ENCODE assay signal across 10 cellular contexts in the genomic region with DNA sequence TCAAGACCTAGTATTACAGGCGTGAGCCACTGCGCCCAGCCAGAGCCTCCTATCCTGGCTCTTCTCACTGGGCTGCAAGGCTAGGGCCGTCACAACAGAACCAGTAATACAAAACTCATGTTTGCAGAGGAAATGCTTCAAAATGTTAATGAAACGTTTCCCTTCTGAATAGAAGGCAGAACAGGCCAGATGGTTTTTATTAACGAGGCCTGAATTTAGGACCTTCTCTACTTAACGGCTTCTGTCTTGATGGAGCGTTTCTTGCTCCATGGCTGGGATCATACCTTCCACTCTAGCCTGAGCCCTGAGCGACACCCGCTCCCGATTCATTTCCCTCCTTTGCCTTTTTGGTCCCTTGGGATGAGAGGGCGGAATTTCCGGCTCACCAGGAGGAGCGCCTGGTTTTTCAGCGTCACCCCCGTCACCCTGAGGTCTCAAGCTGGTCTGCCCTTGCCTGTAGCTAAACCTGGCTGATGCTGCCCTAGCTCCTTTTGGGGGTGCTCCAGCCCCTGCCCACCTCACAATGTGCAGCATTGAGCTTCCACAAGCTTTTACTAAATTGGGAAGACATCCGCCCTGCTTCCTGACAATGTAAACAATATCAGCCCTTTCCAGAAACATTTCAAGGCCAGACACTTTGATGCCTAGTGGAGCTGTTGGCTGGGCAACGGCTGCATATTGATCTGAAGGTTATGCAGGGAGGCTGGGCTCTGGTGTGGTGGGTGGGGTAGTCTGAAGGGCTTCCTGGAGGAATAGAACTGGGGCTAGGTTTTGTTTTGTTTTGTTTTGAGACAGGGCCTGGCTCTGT. TPM values are rescaled to one million over a fixed set of nuclear protein-coding genes. Genes with fewer than 3 reads are reported as not detected.
DNase-seq lines count a peak whose midpoint lies in the region; ATAC-seq, FAIRE-seq and TF ChIP-seq lines count a peak whose summit lies in the region.
"Had no signal": no experiment of that assay in that cellular context is flagged by ENCODE, and none has a peak within 500 bp of the region (broad histone marks: within the 10 kb centered on the region; RNA-seq: fewer than 3 reads in every experiment).

No MANE protein-coding gene starts in this region.

- H3K27me3 ChIP-seq in BLaER1, result no peaks in the 10 kb centered on the region
- no peaks in the 10 kb centered on the region for H3K27me3 ChIP-seq in Panc1 (ENCODE audit: control insufficient read depth, insufficient read depth, low read length)
- no peaks in the 10 kb centered on the region for H3K27me3 ChIP-seq in gastroesophageal sphincter
- no peaks in the 10 kb centered on the region for H3K27me3 ChIP-seq in pancreas

- TF ChIP-seq CTCF in Panc1 (IDR thresholded peaks at IDR 0.05), result no peak
- no peak for TF ChIP-seq CTCF in gastroesophageal sphincter (IDR thresholded peaks at IDR 0.05)
- no peak for TF ChIP-seq CTCF in pancreas (IDR thresholded peaks at IDR 0.05)
- TF ChIP-seq CTCF in omental fat pad (IDR thresholded peaks at IDR 0.05), result no peak

- BruUV-seq in Panc1 (replicated peaks; lab: Mats Ljungman, UMichigan), result no TSS peak

- no peak for DNase-seq in Panc1 (ENCODE audit: low read depth, low spot score)
- peak in 5 of 6 donors; percentile 57 to 80 (median 68) for DNase-seq in pancreas
- no peak for DNase-seq in omental fat pad (ENCODE audit: low spot score)
- DNase-seq in DMS 273 (lab: John Stamatoyannopoulos, UW; ENCODE audit: unreplicated experiment), result no peak
- DNase-seq: NCI-H2227 treated with DMSO at 0.1 percent for 48 hours had no signal

- H4K20me1 ChIP-seq in BLaER1, result peaks cover 97% of the 10 kb centered on the region

- POLR2A ChIA-PET in Panc1 (lab: Charles Lee), result no interaction called here

- CTCF ChIA-PET in Panc1 (lab: Charles Lee), result interaction anchor here (0.6 kb wide), 1 partner anchor 105 kb away, joined by 4 read pairs; no protein-coding TSS in a partner anchor

- no peak for TF ChIP-seq EP300 in gastroesophageal sphincter (IDR thresholded peaks at IDR 0.05)

- ATAC-seq in Panc1, result no peak
- ATAC-seq in gastroesophageal sphincter, result no peak
- peak; percentile 61 to 72 (median 66) for ATAC-seq in pancreas
- ATAC-seq in omental fat pad (ENCODE audit: low FRiP score), result no peak
- ATAC-seq in HG02623 (IDR thresholded peaks at IDR 0.05; ENCODE audit: unreplicated experiment), result no peak
- no peak for ATAC-seq in GM21737 (IDR thresholded peaks at IDR 0.05; ENCODE audit: unreplicated experiment)

- 52 to 55% methylated on average over 12 to 13 of the region's 17 CpGs for WGBS in gastroesophageal sphincter (ENCODE audit: low coverage in 1 of 2), 2 donors
- WGBS in pancreas, 2 donors, result 18 to 19% methylated on average over 17 of the region's 17 CpGs

- H3K27ac ChIP-seq in BLaER1, result peak overlapping the region; percentile 49
- H3K27ac ChIP-seq in Panc1 (ENCODE audit: low read length), result 0 out of 2 replicates have a peak overlapping the region, but pooled peaks have one; percentile 9
- H3K27ac ChIP-seq in gastroesophageal sphincter, result peak overlapping the region in 3 of 4 donors; percentile 28 to 64 (median 49)
- H3K27ac ChIP-seq in pancreas, result peak overlapping the region; percentile 60 to 82 (median 68)

- intact Hi-C loops in Panc1 (cut with micrococcal nuclease; ENCODE audit: unreplicated experiment) (no loop called here), pancreas (cut with DNase I) (loop anchor here in 1 of 3 donors (10.0 kb wide), 1 partner anchor 60 kb away; no protein-coding TSS in a partner anchor)

- H3K9me3 ChIP-seq in BLaER1 (peaks cover 4% of the 10 kb centered on the region; the same call in 1 of the 2 replicates), Panc1 (ENCODE audit: control insufficient read depth, insufficient read depth, low read depth, low read length) (no peaks in the 10 kb centered on the region), gastroesophageal sphincter (no peaks in the 10 kb centered on the region), pancreas (no peaks in the 10 kb centered on the region)

- TF ChIP-seq POLR2A in gastroesophageal sphincter (IDR thresholded peaks at IDR 0.05), result no peak

- H3K4me3 ChIP-seq in BLaER1 (peak overlapping the region; percentile 32), Panc1 (ENCODE audit: low read depth in 2 of 2, low read length in 2 of 2) (no peak overlapping the region), gastroesophageal sphincter (no peak overlapping the region), pancreas (peak overlapping the region in 2 of 4 donors; percentile 4 to 42)

- peak overlapping the region; percentile 97 for H3K4me2 ChIP-seq in BLaER1

- H3K4me1 ChIP-seq in BLaER1 (peaks cover 57% of the 10 kb centered on the region), Panc1 (ENCODE audit: control insufficient read depth, insufficient read depth, low read length) (peaks cover 31% of the 10 kb centered on the region), gastroesophageal sphincter (peaks cover 0 to 49% (median 13%) of the 10 kb centered on the region in 3 donors), pancreas (peaks cover 24 to 42% (median 27%) of the 10 kb centered on the region in 3 donors)

- FAIRE-seq in pancreas (lab: Jason Lieb, UNC), result no peak
- FAIRE-seq: bronchial epithelial cell had no signal

- H3K9ac ChIP-seq in BLaER1, result peak overlapping the region; percentile 59

- in situ Hi-C loops in Panc1 (cut with HindIII; ENCODE audit: low pct_unique_long_range_greater_than_20kb, low sequenced_read_pairs), result no loop called here

- H3K36me3 ChIP-seq in BLaER1 (peaks cover 31% of the 10 kb centered on the region), Panc1 (ENCODE audit: control insufficient read depth, insufficient read depth, low read length) (no peaks in the 10 kb centered on the region), gastroesophageal sphincter (no peaks in the 10 kb centered on the region), pancreas (no peaks in the 10 kb centered on the region)

RNA-seq across cellular contexts. Expression of gene CLIP2, which starts 5.2 kb away (rescaled TPM):
- total RNA-seq in Panc1 (2021; ENCODE audit: unreplicated experiment) (39.9 TPM), gastroesophageal sphincter (10 to 100 TPM; 23.0 to 50.7 (median 35.5) TPM), pancreas (10 to 100 TPM; 14.7 to 29.8 (median 20.8) TPM), omental fat pad (10 to 100 TPM in 3 of 4 donors, 1 to 10 TPM in 1; 9.6 to 23.3 (median 16.4) TPM)
- polyA plus RNA-seq in Panc1 (2012; ENCODE audit: insufficient read length), result 47.7 TPM
- 10 to 100 TPM in 1 of 2 donors, 1 to 10 TPM in 1; 8.5 to 30.6 TPM for polyA plus RNA-seq in pancreas

RNA-seq across cellular contexts. Expression of gene RFC2, which starts 40.2 kb away (rescaled TPM):
- total RNA-seq in Panc1 (2021; ENCODE audit: unreplicated experiment) (56.2 TPM), gastroesophageal sphincter (10 to 100 TPM; 11.3 to 12.2 (median 11.3) TPM), pancreas (10 to 100 TPM in 1 of 6 donors, 1 to 10 TPM in 5; 8.8 to 10.4 (median 9.3) TPM), omental fat pad (10 to 100 TPM; 10.9 to 14.8 (median 12.3) TPM)
- polyA plus RNA-seq in Panc1 (2012; ENCODE audit: insufficient read length), result 42.8 TPM
- 10 to 100 TPM in 1 of 2 donors, 1 to 10 TPM in 1; 8.1 to 11.4 TPM for polyA plus RNA-seq in pancreas

Comparison
In these comparisons a context has a peak if more than half of its experiments do, and no peak if none do; other contexts are left out.
1. H3K27ac ChIP-seq: peak in every context shown above with its lines; median percentile 68 in pancreas; 49 in BLaER1; 49 in gastroesophageal sphincter; 9 in Panc1.
2. ATAC-seq: peak in pancreas (4 of 4); none in Panc1 (single experiment), gastroesophageal sphincter (single experiment), omental fat pad (single experiment), HG02623 (single experiment) and GM21737 (single experiment).
3. DNase-seq: peak in pancreas (5 of 6); none in Panc1 (single experiment), omental fat pad (single experiment) and DMS 273 (single experiment).